8 cellular contexts compared by ENCODE assay signal in genomic region chr15:22838292-22839042, GRCh38. TPM values are rescaled to one million over a fixed set of nuclear protein-coding genes. Genes with fewer than 3 reads are reported as not detected.
DNase-seq lines count a peak whose midpoint lies in the region; ATAC-seq, FAIRE-seq and TF ChIP-seq lines count a peak whose summit lies in the region.

Gene NIPA2, plus strand, starts transcription at chr15:22838666. Its CDS starts 13,066 bp downstream, at chr15:22851732.

- FAIRE-seq in endometrium (lab: Jason Lieb, UNC) = peak; percentile 53

- peak; percentile 73 for ATAC-seq in GM21447 (IDR thresholded peaks at IDR 0.05; ENCODE audit: unreplicated experiment)

- no peak within 1 kb of the TSS for H2AFZ ChIP-seq in OCI-LY1 (ENCODE audit: low read length)

- under 1% methylated on average over 83 of the region's 83 CpGs for WGBS in HUES64

- H3K9me2 ChIP-seq in OCI-LY1 (ENCODE audit: low read depth, low read length) = no peaks in the 10 kb centered on the region

- peaks cover 38% of the 10 kb centered on the region for H3K36me3 Mint-ChIP-seq in Calu3 (ENCODE audit: insufficient read depth, unreplicated experiment)
- peaks cover 6% of the 10 kb centered on the region for H3K36me3 Mint-ChIP-seq in mesothelial cell of epicardium

- H3K27ac ChIP-seq in HUES64 (ENCODE audit: low read depth, low read length) (peak within 1 kb of the TSS; percentile 93), OCI-LY1 (ENCODE audit: low read depth, low read length, poor library complexity, severe bottlenecking) (peak within 1 kb of the TSS; percentile 83)

- H4K20me1 ChIP-seq in OCI-LY1 (ENCODE audit: insufficient read depth, low read length) = no peaks in the 10 kb centered on the region

- H3K9ac ChIP-seq in HUES64 (ENCODE audit: low read depth, low read length) = peak within 1 kb of the TSS; percentile 90
- H3K9ac ChIP-seq in OCI-LY1 (ENCODE audit: low read length) = peak within 1 kb of the TSS; percentile 83

- peaks cover 37% of the 10 kb centered on the region for H3K79me2 ChIP-seq in OCI-LY1 (ENCODE audit: insufficient read depth, low read length)

- DNase-seq in Calu3 = peak; percentile 88
- peak; percentile 99 for DNase-seq in activated CD8-positive, alpha-beta memory T cell treated with anti-CD3 and anti-CD28 coated beads, Interleukin-2, amount 50 U/mL, for 4 hours
- peak; percentile 98 to 100 for DNase-seq in mesothelial cell of epicardium (ENCODE audit: low spot score in 2 of 2, unreplicated experiment in 2 of 2)
- peak; percentile 97 to 99 for DNase-seq in stimulated activated CD8-positive, alpha-beta memory T cell treated with anti-CD3 and anti-CD28 coated beads, Interleukin-15, amount 100 ng/mL, for 48 hours (ENCODE audit: low read depth in 2 of 2)

- BruUV-seq in Calu3 (replicated peaks; lab: Mats Ljungman, UMichigan) = no TSS peak

- H3K9me3 Mint-ChIP-seq in Calu3 (ENCODE audit: low read depth, unreplicated experiment) = no peaks in the 10 kb centered on the region
- no peaks in the 10 kb centered on the region for H3K9me3 Mint-ChIP-seq in mesothelial cell of epicardium

- H3K4me3 Mint-ChIP-seq in Calu3 (ENCODE audit: low read depth, unreplicated experiment) (peak within 1 kb of the TSS; percentile 66), mesothelial cell of epicardium (peak within 1 kb of the TSS; percentile 89)

- H3K27me3 ChIP-seq in HUES64 (ENCODE audit: insufficient read depth, low read length) (no peaks in the 10 kb centered on the region), OCI-LY1 (ENCODE audit: insufficient read depth, low read length) (no peaks in the 10 kb centered on the region)

- peak within 1 kb of the TSS; percentile 82 for H3K4me2 ChIP-seq in OCI-LY1 (ENCODE audit: low read length)

- TF ChIP-seq CTCF in Calu3 (IDR thresholded peaks at IDR 0.05; ENCODE audit: unreplicated experiment) (no peak), OCI-LY1 (IDR thresholded peaks at IDR 0.05; ENCODE audit: low read length) (no peak), mesothelial cell of epicardium (IDR thresholded peaks at IDR 0.05; ENCODE audit: unreplicated experiment) (no peak)

- H3K36me3 ChIP-seq in HUES64 (ENCODE audit: insufficient read depth, low read length) (peaks cover 6% of the 10 kb centered on the region; the same call in 1 of the 2 replicates), OCI-LY1 (ENCODE audit: insufficient read depth, low read length) (peaks cover 17% of the 10 kb centered on the region; the same call in 1 of the 2 replicates)

- H3K27ac Mint-ChIP-seq in Calu3 (ENCODE audit: unreplicated experiment) = no peak within 1 kb of the TSS
- peak within 1 kb of the TSS; percentile 97 for H3K27ac Mint-ChIP-seq in mesothelial cell of epicardium

- H3K27me3 Mint-ChIP-seq in Calu3 (ENCODE audit: unreplicated experiment) (no peaks in the 10 kb centered on the region), mesothelial cell of epicardium (ENCODE audit: low read depth) (no peaks in the 10 kb centered on the region)

- H3K9me3 ChIP-seq in HUES64 (ENCODE audit: insufficient read depth, low read depth, low read length) = no peaks in the 10 kb centered on the region
- H3K9me3 ChIP-seq in OCI-LY1 (ENCODE audit: low read length) = no peaks in the 10 kb centered on the region

- H3K4me1 Mint-ChIP-seq in Calu3 (ENCODE audit: low read depth, unreplicated experiment) = no peaks in the 10 kb centered on the region
- H3K4me1 Mint-ChIP-seq in mesothelial cell of epicardium = peaks cover 17% of the 10 kb centered on the region

- H3K4me1 ChIP-seq in HUES64 (ENCODE audit: insufficient read depth, low read length) (peaks cover 11% of the 10 kb centered on the region; the same call in 1 of the 2 replicates), OCI-LY1 (ENCODE audit: insufficient read depth, low read length, severe bottlenecking) (peaks cover 10% of the 10 kb centered on the region)

- CTCF ChIA-PET in Calu3 (lab: Charles Lee) = no interaction called here

- intact Hi-C loops in Calu3 (cut with micrococcal nuclease; ENCODE audit: unreplicated experiment) = no loop called here

- H3K4me3 ChIP-seq in HUES64 (ENCODE audit: low read length) = peak within 1 kb of the TSS; percentile 96
- peak within 1 kb of the TSS; percentile 87 for H3K4me3 ChIP-seq in OCI-LY1 (ENCODE audit: low read depth, low read length, poor library complexity, severe bottlenecking)

- peaks cover 8% of the 10 kb centered on the region; the same call in 1 of the 2 replicates for H3F3A ChIP-seq in OCI-LY1 (ENCODE audit: insufficient read depth, low read length)

RNA-seq across cellular contexts. Expression of gene NIPA2, which starts in this region (rescaled TPM):
- total RNA-seq in Calu3 (2022) = 26.0 and 26.6 TPM in 2 replicates
- 61.9 TPM for polyA plus RNA-seq in HUES64 (2013, experiment 1 of 2)
- 58.2 TPM for polyA plus RNA-seq in HUES64 (2013, experiment 2 of 2)
- total RNA-seq in mesothelial cell of epicardium = 36.5 to 37.7 TPM (median 37.4 TPM) in 3 replicates

Comparison
In these comparisons a context has a peak if more than half of its experiments do, and no peak if none do; other contexts are left out.
1. Peak in every context shown above with its lines: DNase-seq, ATAC-seq, H3K4me3 ChIP-seq and H3K27ac ChIP-seq.